In the genomic region with DNA sequence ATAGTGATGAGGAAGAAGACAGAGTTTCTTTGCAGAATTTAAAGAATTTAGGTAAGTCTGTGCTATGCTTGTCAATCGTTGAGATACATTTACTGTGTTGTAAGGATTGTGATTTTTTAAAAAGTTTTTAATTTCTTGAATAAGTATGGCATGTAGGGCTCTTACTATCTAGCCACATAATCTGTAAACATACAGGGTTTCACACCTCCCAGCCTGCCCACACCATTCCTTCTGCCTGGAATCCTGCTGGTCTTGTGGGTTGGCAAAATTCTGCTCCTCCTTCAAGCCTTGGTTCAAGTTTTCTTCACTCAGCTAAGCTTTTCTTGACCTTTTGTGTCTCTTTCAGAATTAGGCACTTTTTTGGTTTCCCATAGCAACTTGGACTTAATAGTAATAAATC, we compare ENCODE assay signal across 15 cellular contexts.
"Had no signal": no experiment of that assay in that cellular context is flagged by ENCODE, and none has a peak within 500 bp of the region (broad histone marks: within the 10 kb centered on the region; RNA-seq: fewer than 3 reads in every experiment).

No MANE protein-coding gene starts in this region.

- H3K27ac ChIP-seq: lower lobe of right lung, psoas muscle, sigmoid colon had no signal

- H3K27me3 ChIP-seq: dorsolateral prefrontal cortex, sigmoid colon had no signal

- ATAC-seq: esophagus mucosa; left cardiac atrium; lower lobe of right lung; mucosa of descending colon; natural killer cell treated with Interleukin-12 subunit alpha and Interleukin-12 subunit beta and Interleukin-15 and Interleukin-18, amount 100 ng/mL, for 72 hours; psoas muscle had no signal

- H3K4me1 ChIP-seq: psoas muscle had no signal

- H3K27me3 Mint-ChIP-seq: natural killer cell treated with Interleukin-12 subunit alpha and Interleukin-12 subunit beta and Interleukin-15 and Interleukin-18, amount 100 ng/mL, for 72 hours had no signal

- DNase-seq: activated gamma-delta T cell; amniotic stem cell; dorsolateral prefrontal cortex; immature natural killer cell; left cardiac atrium; lower lobe of right lung; mucosa of descending colon; occipital lobe; psoas muscle; sigmoid colon; stimulated activated CD4-positive, alpha-beta T cell treated with anti-CD3 and anti-CD28 coated beads, Interleukin-12 subunit alpha, Interleukin-12 subunit beta, amount 100 ng/mL, for 4 hours; stimulated activated naive CD4-positive, alpha-beta T cell treated with Interleukin-2 at 50 U/mL for 16 hours; T-helper 9 cell had no signal

- H3K9me3 Mint-ChIP-seq: immature natural killer cell; natural killer cell treated with Interleukin-12 subunit alpha and Interleukin-12 subunit beta and Interleukin-15 and Interleukin-18, amount 100 ng/mL, for 72 hours had no signal

- H3K4me3 Mint-ChIP-seq: immature natural killer cell; natural killer cell treated with Interleukin-12 subunit alpha and Interleukin-12 subunit beta and Interleukin-15 and Interleukin-18, amount 100 ng/mL, for 72 hours had no signal

- H3K4me3 ChIP-seq: dorsolateral prefrontal cortex, lower lobe of right lung, mucosa of descending colon, psoas muscle, sigmoid colon had no signal

- H3K9me3 ChIP-seq: lower lobe of right lung, mucosa of descending colon, psoas muscle, sigmoid colon had no signal
